ENCODE assay signal across 26 cellular contexts in genomic region chr19:55042344-55042678, GRCh38. TPM values are rescaled to one million over a fixed set of nuclear protein-coding genes. Genes with fewer than 3 reads are reported as not detected.
A peak's percentile ranks its signal among the peaks of the same experiment; 100 is the strongest.
DNase-seq lines count a peak whose midpoint lies in the region; ATAC-seq and TF ChIP-seq lines count a peak whose summit lies in the region.
"Had no signal": no experiment of that assay in that cellular context is flagged by ENCODE, and none has a peak within 500 bp of the region (broad histone marks: within the 10 kb centered on the region; RNA-seq: fewer than 3 reads in every experiment).

No MANE protein-coding gene starts in this region.

- H4K20me1 ChIP-seq in BLaER1 = peaks cover 86% of the 10 kb centered on the region

- peaks cover 23% of the 10 kb centered on the region for H3K4me1 ChIP-seq in BLaER1
- H3K4me1 ChIP-seq in right atrium auricular region = no peaks in the 10 kb centered on the region
- H3K4me1 ChIP-seq: lower lobe of right lung, pancreas, sigmoid colon, stomach had no signal

- CTCF ChIA-PET in CD4-positive, alpha-beta T cell (lab: Charles Lee) = interaction anchor here (0.6 kb wide), 1 partner anchor 503 kb away, joined by 3 read pairs; no protein-coding TSS in a partner anchor
- CTCF ChIA-PET in activated CD8-positive, alpha-beta T cell treated with anti-CD3 and anti-CD28 coated beads, Interleukin-2, amount 10 ng/mL, durations not matched to agents 7 days and 5 days (lab: Charles Lee) = interaction anchor here (0.9 kb wide), 1 partner anchor 161 kb away, joined by 4 read pairs; no protein-coding TSS in a partner anchor

- peaks cover 41% of the 10 kb centered on the region for H3K36me3 Mint-ChIP-seq in CD4-positive, alpha-beta T cell (ENCODE audit: low read depth)
- peaks cover 61% of the 10 kb centered on the region for H3K36me3 Mint-ChIP-seq in activated CD8-positive, alpha-beta T cell treated with anti-CD3 and anti-CD28 coated beads, Interleukin-2, amount 10 ng/mL, durations not matched to agents 7 days and 5 days (ENCODE audit: low read depth)
- peaks cover 0 to 5% (median 2%) of the 10 kb centered on the region in 3 donors for H3K36me3 Mint-ChIP-seq in immature natural killer cell

- H3K9me3 Mint-ChIP-seq in CD4-positive, alpha-beta T cell = peaks cover 2% of the 10 kb centered on the region
- H3K9me3 Mint-ChIP-seq in activated CD8-positive, alpha-beta T cell treated with anti-CD3 and anti-CD28 coated beads, Interleukin-2, amount 10 ng/mL, durations not matched to agents 7 days and 5 days (ENCODE audit: insufficient read depth) = no peaks in the 10 kb centered on the region
- H3K9me3 Mint-ChIP-seq in immature natural killer cell = no peaks in the 10 kb centered on the region

- H3K27ac ChIP-seq in BLaER1 (no peak overlapping the region), right atrium auricular region (no peak overlapping the region)
- no peak overlapping the region for H3K27ac ChIP-seq in CD4-positive, alpha-beta T cell (ENCODE audit: low read depth, low read length)
- H3K27ac ChIP-seq: coronary artery, lower lobe of right lung, pancreas, sigmoid colon, stomach had no signal

- no peak for DNase-seq in CD4-positive, alpha-beta T cell
- DNase-seq in activated CD8-positive, alpha-beta T cell treated with anti-CD3 and anti-CD28 coated beads, Interleukin-2, amount 10 ng/mL, durations not matched to agents 7 days and 5 days = no peak
- DNase-seq in immature natural killer cell = no peak
- no peak for DNase-seq in right atrium auricular region (ENCODE audit: low spot score)
- DNase-seq in posterior vena cava (ENCODE audit: low spot score) = no peak
- DNase-seq: activated effector memory CD4-positive, alpha-beta T cell treated with Interleukin-2 at 50 U/mL for 16 hours; AML-193; DMS 273 treated with DMSO at 0.1 percent for 48 hours; foreskin melanocyte; hippocampal formation; lower lobe of right lung; NCI-H1092 treated with DMSO at 0.1 percent for 48 hours; NCI-H510A treated with DMSO at 0.1 percent for 48 hours; pancreas; SK-N-SH; stomach; upper lobe of left lung had no signal

- intact Hi-C loops in CD4-positive, alpha-beta T cell (cut with DNase I, micrococcal nuclease) = no loop called here
- intact Hi-C loops in posterior vena cava (cut with DNase I) = no loop called here

- H3K27me3 ChIP-seq in BLaER1 (no peaks in the 10 kb centered on the region), right atrium auricular region (no peaks in the 10 kb centered on the region)
- H3K27me3 ChIP-seq in CD4-positive, alpha-beta T cell (ENCODE audit: control insufficient read depth, insufficient read depth, low read length) = no peaks in the 10 kb centered on the region
- H3K27me3 ChIP-seq: pancreas, sigmoid colon, stomach, upper lobe of left lung had no signal

- H3K36me3 ChIP-seq in BLaER1 = peaks cover 78% of the 10 kb centered on the region
- peaks cover 46% of the 10 kb centered on the region for H3K36me3 ChIP-seq in right atrium auricular region

- no peak for ATAC-seq in CD4-positive, alpha-beta T cell (ENCODE audit: poor library complexity)
- ATAC-seq in activated CD8-positive, alpha-beta T cell treated with anti-CD3 and anti-CD28 coated beads, Interleukin-2, amount 10 ng/mL, durations not matched to agents 7 days and 5 days = peak; percentile 48
- no peak for ATAC-seq in activated CD4-positive, CD25-positive, alpha-beta regulatory T cell treated with anti-CD3 and anti-CD28 coated beads, Interleukin-2, amount 50 U/mL, for 24 hours
- ATAC-seq: GM12878 had no signal

- H3K27me3 Mint-ChIP-seq in CD4-positive, alpha-beta T cell = no peaks in the 10 kb centered on the region
- no peaks in the 10 kb centered on the region for H3K27me3 Mint-ChIP-seq in activated CD8-positive, alpha-beta T cell treated with anti-CD3 and anti-CD28 coated beads, Interleukin-2, amount 10 ng/mL, durations not matched to agents 7 days and 5 days (ENCODE audit: low read depth)
- peaks cover 0 to 2% (median 2%) of the 10 kb centered on the region in 3 donors for H3K27me3 Mint-ChIP-seq in immature natural killer cell (ENCODE audit: low read depth in 3 of 3)

- POLR2A ChIA-PET in CD4-positive, alpha-beta T cell (lab: Charles Lee) = interaction anchor here (0.9 kb wide), 1 partner anchor 21 kb away, joined by 3 read pairs; the partner anchor contains the start of gene RDH13
- POLR2A ChIA-PET in activated CD8-positive, alpha-beta T cell treated with anti-CD3 and anti-CD28 coated beads, Interleukin-2, amount 10 ng/mL, durations not matched to agents 7 days and 5 days (lab: Charles Lee) = interaction anchor here (0.8 kb wide), 1 partner anchor 9 kb away, joined by 3 read pairs; no protein-coding TSS in a partner anchor

- peak overlapping the region; percentile 79 for H3K4me3 Mint-ChIP-seq in CD4-positive, alpha-beta T cell
- H3K4me3 Mint-ChIP-seq in activated CD8-positive, alpha-beta T cell treated with anti-CD3 and anti-CD28 coated beads, Interleukin-2, amount 10 ng/mL, durations not matched to agents 7 days and 5 days = peak overlapping the region; percentile 63
- peak overlapping the region; percentile 60 to 86 (median 82) for H3K4me3 Mint-ChIP-seq in immature natural killer cell

- H3K9ac ChIP-seq in BLaER1 = no peak overlapping the region
- H3K9ac ChIP-seq: SK-N-SH had no signal

- H3K4me3 ChIP-seq in BLaER1 = no peak overlapping the region
- H3K4me3 ChIP-seq in right atrium auricular region = no peak overlapping the region
- H3K4me3 ChIP-seq: coronary artery, GM12878, lower lobe of right lung, pancreas, sigmoid colon, stomach, upper lobe of left lung had no signal

- TF ChIP-seq CTCF in CD4-positive, alpha-beta T cell (IDR thresholded peaks at IDR 0.05) = no peak
- TF ChIP-seq CTCF in right atrium auricular region (IDR thresholded peaks at IDR 0.05) = no peak

- H3K4me2 ChIP-seq in BLaER1 = peak overlapping the region; percentile 83
- H3K4me2 ChIP-seq: SK-N-SH had no signal

- H3K27ac Mint-ChIP-seq in CD4-positive, alpha-beta T cell = peak overlapping the region; percentile 4
- peak overlapping the region; percentile 89 for H3K27ac Mint-ChIP-seq in activated CD8-positive, alpha-beta T cell treated with anti-CD3 and anti-CD28 coated beads, Interleukin-2, amount 10 ng/mL, durations not matched to agents 7 days and 5 days
- peak overlapping the region; percentile 49 to 86 (median 80) for H3K27ac Mint-ChIP-seq in immature natural killer cell

- peaks cover 24% of the 10 kb centered on the region for H3K4me1 Mint-ChIP-seq in CD4-positive, alpha-beta T cell (ENCODE audit: low read depth)
- peaks cover 48% of the 10 kb centered on the region for H3K4me1 Mint-ChIP-seq in activated CD8-positive, alpha-beta T cell treated with anti-CD3 and anti-CD28 coated beads, Interleukin-2, amount 10 ng/mL, durations not matched to agents 7 days and 5 days (ENCODE audit: low read depth)
- peaks cover 25 to 34% of the 10 kb centered on the region in 2 donors for H3K4me1 Mint-ChIP-seq in immature natural killer cell

- H3K9me3 ChIP-seq in BLaER1 (peaks cover 8% of the 10 kb centered on the region), right atrium auricular region (no peaks in the 10 kb centered on the region)
- H3K9me3 ChIP-seq in CD4-positive, alpha-beta T cell (ENCODE audit: control insufficient read depth, low read length) = no peaks in the 10 kb centered on the region
- H3K9me3 ChIP-seq: lower lobe of right lung, pancreas, sigmoid colon, SK-N-SH, stomach, upper lobe of left lung had no signal

RNA-seq across cellular contexts. Expression of gene GP6, which starts 4.2 kb away (rescaled TPM):
- under 1 TPM; 0.38 to 0.47 TPM for total RNA-seq in CD4-positive, alpha-beta T cell
- under 1 TPM; 0.39 to 0.58 TPM for total RNA-seq in activated CD8-positive, alpha-beta T cell treated with anti-CD3 and anti-CD28 coated beads, Interleukin-2, amount 10 ng/mL, durations not matched to agents 7 days and 5 days
- under 1 TPM in 2 of 3 donors, not detected in 1; 0.64 to 0.78 TPM for polyA plus RNA-seq in immature natural killer cell
- total RNA-seq in right atrium auricular region (under 1 TPM in 1 of 2 donors, not detected in 1; 0.16 TPM), posterior vena cava (under 1 TPM in 1 of 2 donors, not detected in 1; 0.19 TPM)
- total RNA-seq: epithelial cell of proximal tubule, GM12878, H4, myocyte, RPMI7951 had no signal
- polyA plus RNA-seq: GM12878 had no signal

RNA-seq across cellular contexts. Expression of gene RDH13, which starts 20.6 kb away (rescaled TPM):
- total RNA-seq in CD4-positive, alpha-beta T cell = 1 to 10 TPM; 7.4 to 8.8 TPM
- 10 to 100 TPM; 30.9 to 33.1 TPM for total RNA-seq in activated CD8-positive, alpha-beta T cell treated with anti-CD3 and anti-CD28 coated beads, Interleukin-2, amount 10 ng/mL, durations not matched to agents 7 days and 5 days
- 10 to 100 TPM in 1 of 3 donors, 1 to 10 TPM in 2; 4.2 to 17.0 (median 4.5) TPM for polyA plus RNA-seq in immature natural killer cell
- total RNA-seq in right atrium auricular region = 10 to 100 TPM; 26.5 to 28.1 TPM
- total RNA-seq in posterior vena cava = 1 to 10 TPM; 7.8 to 8.1 TPM

RNA-seq across cellular contexts. Expression of gene EPS8L1, which starts 33.4 kb away (rescaled TPM):
- 1 to 10 TPM; 2.0 to 2.2 TPM for total RNA-seq in CD4-positive, alpha-beta T cell
- 1 to 10 TPM; 4.9 to 8.6 TPM for total RNA-seq in activated CD8-positive, alpha-beta T cell treated with anti-CD3 and anti-CD28 coated beads, Interleukin-2, amount 10 ng/mL, durations not matched to agents 7 days and 5 days
- 1 to 10 TPM; 4.5 to 7.3 (median 6.4) TPM for polyA plus RNA-seq in immature natural killer cell
- total RNA-seq in right atrium auricular region (10 to 100 TPM in 1 of 2 donors, 1 to 10 TPM in 1; 6.7 to 13.8 TPM), posterior vena cava (1 to 10 TPM in 1 of 2 donors, under 1 TPM in 1; 0.38 to 2.1 TPM)

Comparison
In these comparisons a context has a peak if more than half of its experiments do, and no peak if none do; other contexts are left out.
1. H3K27ac Mint-ChIP-seq: peak in every context shown above with its lines; median percentile 89 in activated CD8-positive, alpha-beta T cell treated with anti-CD3 and anti-CD28 coated beads, Interleukin-2, amount 10 ng/mL, durations not matched to agents 7 days and 5 days; 80 in immature natural killer cell; 4 in CD4-positive, alpha-beta T cell.